Comparison of ENCODE assay signal across 15 cellular contexts in the genomic region with DNA sequence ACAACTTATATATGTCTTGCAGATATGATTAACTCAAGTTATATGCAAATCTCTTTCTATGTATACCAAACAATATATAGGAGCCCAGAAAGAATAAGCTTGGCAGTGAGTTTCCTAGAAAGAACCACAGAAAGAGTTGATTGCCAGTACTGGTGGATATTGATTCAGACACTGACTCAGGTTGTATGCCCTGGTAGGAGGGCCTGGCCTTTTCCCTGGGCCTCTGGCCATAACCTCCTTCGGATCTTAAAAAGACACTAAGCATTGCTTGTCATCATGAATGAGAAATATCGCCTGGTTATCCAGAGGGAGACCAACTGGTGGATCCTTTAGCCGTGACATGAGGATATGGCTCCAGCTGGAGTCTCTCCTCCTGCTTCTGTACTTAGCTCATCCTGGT.
"Had no signal": no experiment of that assay in that cellular context is flagged by ENCODE, and none has a peak within 500 bp of the region (broad histone marks: within the 10 kb centered on the region; RNA-seq: fewer than 3 reads in every experiment).

No MANE protein-coding gene starts in this region.

- H3K27me3 Mint-ChIP-seq: activated T-cell treated with anti-CD3 and anti-CD28 coated beads, Interleukin-2, amount 50 U/mL, for 24 hours had no signal

- H3K27ac Mint-ChIP-seq: activated naive CD4-positive, alpha-beta T cell treated with anti-CD3 and anti-CD28 coated beads, Interleukin-2, amount 50 U/mL, for 72 hours; activated T-cell treated with anti-CD3 and anti-CD28 coated beads, Interleukin-2, amount 50 U/mL, for 24 hours had no signal

- H3K4me3 ChIP-seq: breast epithelium, heart left ventricle, psoas muscle, spleen, suprapubic skin, upper lobe of right lung had no signal

- ATAC-seq: activated naive CD4-positive, alpha-beta T cell treated with anti-CD3 and anti-CD28 coated beads, Interleukin-2, amount 50 U/mL, for 72 hours; psoas muscle; upper lobe of right lung had no signal

- H3K27ac ChIP-seq: breast epithelium, dorsolateral prefrontal cortex, esophagus squamous epithelium, heart left ventricle, psoas muscle, suprapubic skin, upper lobe of right lung had no signal

- DNase-seq: activated CD4-positive, alpha-beta T cell treated with anti-CD3 and anti-CD28 coated beads, Interleukin-2, amount 50 U/mL, for 1 hour; activated effector memory CD4-positive, alpha-beta T cell treated with anti-CD3 and anti-CD28 coated beads, Interleukin-2, amount 50 U/mL, for 16 hours; activated T-cell treated with anti-CD3 and anti-CD28 coated beads, Interleukin-2, amount 50 U/mL, for 24 hours; amniotic stem cell; esophagus squamous epithelium; psoas muscle; spleen; stimulated activated CD4-positive, alpha-beta T cell treated with anti-CD3 and anti-CD28 coated beads, Interleukin-1b, Interleukin-23, amount 100 ng/mL, for 48 hours; stimulated activated naive CD4-positive, alpha-beta T cell; upper lobe of right lung had no signal

- H3K4me1 ChIP-seq: breast epithelium, spleen, upper lobe of right lung had no signal

- H3K36me3 Mint-ChIP-seq: activated naive CD4-positive, alpha-beta T cell treated with anti-CD3 and anti-CD28 coated beads, Interleukin-2, amount 50 U/mL, for 72 hours had no signal

- H3K36me3 ChIP-seq: breast epithelium, esophagus squamous epithelium, heart left ventricle, spleen, suprapubic skin, upper lobe of right lung had no signal

- H3K9me3 ChIP-seq: breast epithelium, esophagus squamous epithelium, heart left ventricle, psoas muscle, spleen, suprapubic skin, upper lobe of right lung had no signal

- H3K4me3 Mint-ChIP-seq: activated T-cell treated with anti-CD3 and anti-CD28 coated beads, Interleukin-2, amount 50 U/mL, for 24 hours had no signal

- H3K27me3 ChIP-seq: breast epithelium, spleen, suprapubic skin, upper lobe of right lung had no signal

- H3K9me3 Mint-ChIP-seq: activated naive CD4-positive, alpha-beta T cell treated with anti-CD3 and anti-CD28 coated beads, Interleukin-2, amount 50 U/mL, for 72 hours; activated T-cell treated with anti-CD3 and anti-CD28 coated beads, Interleukin-2, amount 50 U/mL, for 24 hours had no signal
